ENCODE assay signal across 16 cellular contexts in the genomic region with DNA sequence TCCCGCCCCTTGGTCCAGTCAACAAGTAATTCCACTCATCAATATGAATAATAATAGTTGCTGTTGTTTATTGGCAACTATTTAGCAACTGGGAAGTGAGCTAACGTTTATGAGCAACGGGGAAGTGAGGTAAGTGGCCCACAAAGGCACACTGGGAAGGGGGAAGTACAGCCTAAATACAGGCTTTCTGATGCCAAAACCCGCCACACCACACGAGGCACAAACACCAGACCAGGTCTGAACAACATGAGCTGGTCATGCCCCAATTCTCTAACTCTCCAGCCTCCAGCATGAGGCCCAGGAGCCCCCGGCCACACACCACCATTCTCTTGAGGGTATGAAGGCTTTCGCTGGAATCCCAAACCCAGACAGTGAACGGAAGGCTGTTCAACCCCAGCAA. TPM values are rescaled to one million over a fixed set of nuclear protein-coding genes. Genes with fewer than 3 reads are reported as not detected.
DNase-seq lines count a peak whose midpoint lies in the region; ATAC-seq, FAIRE-seq and TF ChIP-seq lines count a peak whose summit lies in the region.
"Had no signal": no experiment of that assay in that cellular context is flagged by ENCODE, and none has a peak within 500 bp of the region (broad histone marks: within the 10 kb centered on the region; RNA-seq: fewer than 3 reads in every experiment).

No MANE protein-coding gene starts in this region.

- ATAC-seq in stimulated activated naive CD8-positive, alpha-beta T cell treated with anti-CD3 and anti-CD28 coated beads, Interleukin-15, Interleukin-2, amounts not matched to agents 100 U/mL and 50 U/mL, for 24 hours: no peak
- ATAC-seq in omental fat pad (ENCODE audit: low FRiP score): no peak

- peaks cover 13% of the 10 kb centered on the region for H3K9me3 ChIP-seq in mesodermal cell (ENCODE audit: control insufficient read depth, low read length)

- WGBS in mesodermal cell (ENCODE audit: insufficient coverage in 2 of 2), 2 experiments: 89 to 100% methylated on average over 5 to 6 of the region's 8 CpGs

- no peaks in the 10 kb centered on the region for H3K4me1 ChIP-seq in mesodermal cell (ENCODE audit: control insufficient read depth, insufficient read depth, low read length, poor library complexity, severe bottlenecking)

- H3K36me3 Mint-ChIP-seq in stimulated activated naive CD8-positive, alpha-beta T cell treated with anti-CD3 and anti-CD28 coated beads, Interleukin-15, Interleukin-2, amounts not matched to agents 100 ng/mL and 50 ng/mL, for 24 hours (ENCODE audit: low read depth): peaks cover 56% of the 10 kb centered on the region
- H3K36me3 Mint-ChIP-seq in activated naive CD8-positive, alpha-beta T cell: peaks cover 11% of the 10 kb centered on the region

- H3K4me3 ChIP-seq in mesodermal cell (ENCODE audit: extremely low read depth, insufficient read depth, low read length, poor library complexity, severe bottlenecking): no peak overlapping the region
- H3K4me3 ChIP-seq: heart left ventricle, left ventricle myocardium inferior, PC-9 had no signal

- H3K4me1 Mint-ChIP-seq in stimulated activated naive CD8-positive, alpha-beta T cell treated with anti-CD3 and anti-CD28 coated beads, Interleukin-15, Interleukin-2, amounts not matched to agents 100 ng/mL and 50 ng/mL, for 24 hours (ENCODE audit: low read depth): peaks cover 67% of the 10 kb centered on the region
- H3K4me1 Mint-ChIP-seq in activated naive CD8-positive, alpha-beta T cell (ENCODE audit: low read depth): peaks cover 75% of the 10 kb centered on the region

- no peaks in the 10 kb centered on the region for H3K27me3 Mint-ChIP-seq in stimulated activated naive CD8-positive, alpha-beta T cell treated with anti-CD3 and anti-CD28 coated beads, Interleukin-15, Interleukin-2, amounts not matched to agents 100 ng/mL and 50 ng/mL, for 24 hours
- no peaks in the 10 kb centered on the region for H3K27me3 Mint-ChIP-seq in activated naive CD8-positive, alpha-beta T cell

- H3K27ac ChIP-seq in mesodermal cell (ENCODE audit: low read depth, low read length, severe bottlenecking): peak overlapping the region; percentile 33
- H3K27ac ChIP-seq: epithelial cell of prostate, left ventricle myocardium inferior, PC-9 had no signal

- no peaks in the 10 kb centered on the region for H3K36me3 ChIP-seq in mesodermal cell (ENCODE audit: control insufficient read depth, insufficient read depth, low read length)
- H3K36me3 ChIP-seq: heart left ventricle had no signal

- H3K27ac Mint-ChIP-seq in stimulated activated naive CD8-positive, alpha-beta T cell treated with anti-CD3 and anti-CD28 coated beads, Interleukin-15, Interleukin-2, amounts not matched to agents 100 ng/mL and 50 ng/mL, for 24 hours: peak overlapping the region; percentile 55
- H3K27ac Mint-ChIP-seq in activated naive CD8-positive, alpha-beta T cell: peak overlapping the region; percentile 55

- peaks cover 4% of the 10 kb centered on the region for H3K9me3 Mint-ChIP-seq in stimulated activated naive CD8-positive, alpha-beta T cell treated with anti-CD3 and anti-CD28 coated beads, Interleukin-15, Interleukin-2, amounts not matched to agents 100 ng/mL and 50 ng/mL, for 24 hours
- no peaks in the 10 kb centered on the region for H3K9me3 Mint-ChIP-seq in activated naive CD8-positive, alpha-beta T cell (ENCODE audit: low read depth)

- no peak for TF ChIP-seq CTCF in omental fat pad (IDR thresholded peaks at IDR 0.05)

- FAIRE-seq in frontal cortex (lab: Jason Lieb, UNC): no peak
- FAIRE-seq: H1 had no signal

- no peak for DNase-seq in stimulated activated naive CD8-positive, alpha-beta T cell treated with anti-CD3 and anti-CD28 coated beads, Interleukin-15, Interleukin-2, amounts not matched to agents 100 U/mL and 50 U/mL, for 24 hours
- no peak for DNase-seq in NCI-H187 (lab: John Stamatoyannopoulos, UW)
- no peak for DNase-seq in frontal cortex (ENCODE audit: low spot score in 2 of 2)
- no peak for DNase-seq in omental fat pad (ENCODE audit: low spot score)
- DNase-seq in NCI-H510A treated with DMSO at 0.1 percent for 48 hours (lab: John Stamatoyannopoulos, UW): no peak
- DNase-seq: activated CD4-positive, alpha-beta T cell treated with anti-CD3 and anti-CD28 coated beads, Interleukin-2, amount 50 U/mL, for 1 hour; activated naive CD4-positive, alpha-beta T cell treated with Interleukin-2 at 50 U/mL for 16 hours; heart left ventricle; left ventricle myocardium inferior; PC-9; stimulated activated CD8-positive, alpha-beta memory T cell treated with anti-CD3 and anti-CD28 coated beads, Interleukin-4, amount 100 ng/mL, for 48 hours had no signal

- no peak overlapping the region for H3K4me3 Mint-ChIP-seq in stimulated activated naive CD8-positive, alpha-beta T cell treated with anti-CD3 and anti-CD28 coated beads, Interleukin-15, Interleukin-2, amounts not matched to agents 100 ng/mL and 50 ng/mL, for 24 hours
- no peak overlapping the region for H3K4me3 Mint-ChIP-seq in activated naive CD8-positive, alpha-beta T cell

RNA-seq across cellular contexts. Expression of gene PREX1, which starts 50.8 kb away (rescaled TPM):
- polyA plus RNA-seq in mesodermal cell (2013, experiment 1 of 2): 53.5 TPM
- polyA plus RNA-seq in mesodermal cell (2013, experiment 2 of 2): 34.1 TPM
- total RNA-seq in frontal cortex (18.8 TPM), omental fat pad (100 to 1,000 TPM in 1 of 4 donors, 10 to 100 TPM in 3; 29.5 to 121 (median 40.9) TPM)
